In the genomic region with DNA sequence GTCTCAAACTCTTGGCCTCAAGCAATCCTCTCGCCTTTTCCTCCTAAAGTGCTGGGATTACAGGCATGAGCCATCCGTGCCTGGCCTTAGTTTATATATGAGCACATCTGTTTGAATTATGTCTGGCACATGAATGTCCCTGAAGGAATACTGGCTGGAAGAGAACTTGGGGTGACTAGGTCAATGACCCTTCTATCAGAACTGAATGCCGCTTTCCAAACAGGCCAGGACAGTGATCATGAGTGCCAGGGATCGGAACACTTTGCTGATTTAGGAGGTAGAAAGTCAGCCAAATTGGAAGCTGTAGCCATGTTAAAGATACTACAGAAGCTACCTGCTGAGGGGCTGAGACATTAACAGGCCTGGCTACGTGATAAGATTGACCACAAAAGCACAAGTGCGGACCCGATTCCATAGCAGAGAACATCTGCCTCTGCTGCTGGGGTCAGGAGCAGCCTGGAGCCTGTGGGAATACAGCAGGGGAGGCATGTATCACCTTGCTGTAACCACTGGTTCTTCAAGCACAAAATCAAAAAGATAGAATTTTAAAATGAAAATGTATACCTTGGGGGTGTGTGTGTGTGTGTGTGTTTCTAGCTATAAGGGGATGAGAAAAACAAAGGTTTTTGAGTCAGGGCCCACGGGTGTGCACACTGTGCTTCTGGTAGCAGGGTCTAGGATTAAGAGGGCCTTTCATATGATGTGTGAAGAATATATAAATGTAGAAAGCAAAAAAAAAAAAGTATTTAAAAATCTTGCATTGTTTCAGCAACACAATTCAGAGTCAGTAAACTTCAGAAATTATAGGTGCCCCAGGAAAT, we compare ENCODE assay signal across 10 cellular contexts.
DNase-seq lines count a peak whose midpoint lies in the region; ATAC-seq, FAIRE-seq and TF ChIP-seq lines count a peak whose summit lies in the region.
"Had no signal": no experiment of that assay in that cellular context is flagged by ENCODE, and none has a peak within 500 bp of the region (broad histone marks: within the 10 kb centered on the region; RNA-seq: fewer than 3 reads in every experiment).

No MANE protein-coding gene starts in this region.

- no peaks in the 10 kb centered on the region for H3K27me3 ChIP-seq in right lobe of liver

- no peak for TF ChIP-seq POLR2A in right lobe of liver (IDR thresholded peaks at IDR 0.05)

- no peak overlapping the region for H3K27ac ChIP-seq in right lobe of liver

- DNase-seq in right lobe of liver (peak in 1 of 3 donors; percentile 55), frontal cortex (ENCODE audit: low spot score in 2 of 2) (no peak), NCI-H187 (lab: John Stamatoyannopoulos, UW) (no peak)
- no peak for DNase-seq in activated naive CD4-positive, alpha-beta T cell treated with anti-CD3 and anti-CD28 coated beads, Interleukin-2, amount 50 U/mL, for 16 hours
- DNase-seq in activated CD4-positive, alpha-beta T cell treated with anti-CD3 and anti-CD28 coated beads, Interleukin-2, amount 50 U/mL, for 4 hours = no peak

- no peaks in the 10 kb centered on the region for H3K4me1 ChIP-seq in right lobe of liver
- H3K4me1 ChIP-seq: HAP-1 had no signal

- intact Hi-C loops in right lobe of liver (cut with DNase I) = loop anchor here in 1 of 2 donors (10.0 kb wide), 1 partner anchor 322 kb away; no protein-coding TSS in a partner anchor

- H3K9me3 ChIP-seq in right lobe of liver = no peaks in the 10 kb centered on the region
- H3K9me3 ChIP-seq: HAP-1 had no signal

- ATAC-seq in GM19324 (IDR thresholded peaks at IDR 0.05; ENCODE audit: low FRiP score, unreplicated experiment) (peak; percentile 40), HG02610 (IDR thresholded peaks at IDR 0.05; ENCODE audit: unreplicated experiment) (peak; percentile 25), HG03342 (IDR thresholded peaks at IDR 0.05; ENCODE audit: unreplicated experiment) (peak; percentile 48), right lobe of liver (peak; percentile 82 to 98 (median 90))
- ATAC-seq: SK-N-SH treated with all-trans-retinoic acid at 6 μM for 48 hours had no signal

- WGBS in right lobe of liver (ENCODE audit: insufficient coverage, low coverage, low lambda C conversion rate, missing lambda C conversion rate) = 47% methylated on average over 8 of the region's 8 CpGs

- no peaks in the 10 kb centered on the region for H3K36me3 ChIP-seq in right lobe of liver
- H3K36me3 ChIP-seq: HAP-1 had no signal

- no peak overlapping the region for H3K4me3 ChIP-seq in right lobe of liver
- H3K4me3 ChIP-seq: HAP-1 had no signal

- FAIRE-seq in frontal cortex (lab: Jason Lieb, UNC) = no peak

- TF ChIP-seq CTCF in right lobe of liver (IDR thresholded peaks at IDR 0.05) = no peak

Comparison
In these comparisons a context has a peak if more than half of its experiments do, and no peak if none do; other contexts are left out.
1. ATAC-seq: peak in every context shown above with its lines; median percentile 90 in right lobe of liver; 48 in HG03342; 40 in GM19324; 25 in HG02610.